8 cellular contexts compared by ENCODE assay signal in the genomic region with DNA sequence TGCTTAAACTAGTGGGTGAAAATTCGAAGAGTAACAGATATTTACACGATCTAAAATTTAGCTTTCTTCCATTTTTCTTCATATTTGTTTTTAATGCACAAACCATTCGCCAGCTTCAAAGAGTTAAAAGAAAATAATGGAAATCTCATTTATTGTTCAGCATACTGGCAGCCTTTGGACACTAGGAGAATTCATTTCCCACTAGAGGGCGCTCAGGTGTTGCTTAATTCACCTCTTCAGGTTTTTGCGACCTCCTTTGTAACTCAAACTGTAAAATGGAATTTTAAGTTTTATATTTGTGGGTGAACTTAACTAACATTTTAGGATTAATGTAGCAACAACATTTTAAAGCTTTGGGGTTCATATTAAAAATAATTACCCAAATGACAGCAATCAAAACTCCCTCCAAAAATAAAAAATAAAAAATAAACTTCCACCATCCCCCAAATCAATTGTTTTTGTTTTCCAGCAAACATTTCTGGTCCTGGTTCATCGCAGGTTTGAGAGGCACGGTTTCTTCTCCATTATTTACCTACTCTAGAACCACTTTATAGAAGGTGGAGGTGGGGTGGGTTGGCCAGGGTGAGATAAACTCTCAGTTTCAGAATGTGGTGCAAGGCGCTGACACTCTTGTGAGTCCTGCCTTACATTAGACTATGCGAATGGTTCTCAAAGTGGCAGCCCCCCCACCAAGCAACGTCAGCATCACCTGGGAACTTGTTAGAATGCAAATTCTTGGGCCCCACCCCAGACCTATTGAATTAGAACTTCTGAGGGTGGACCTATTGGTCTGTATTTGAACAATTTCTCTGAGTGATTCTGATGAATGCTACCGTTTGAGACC. TPM values are rescaled to one million over a fixed set of nuclear protein-coding genes. Genes with fewer than 3 reads are reported as not detected.
DNase-seq lines count a peak whose midpoint lies in the region; ATAC-seq and TF ChIP-seq lines count a peak whose summit lies in the region.

No MANE protein-coding gene starts in this region.

- H2AFZ ChIP-seq in IMR-90 (replicated peaks; ENCODE audit: low read length, poor library complexity): no peak overlapping the region
- no peak overlapping the region for H2AFZ ChIP-seq in OCI-LY7 (ENCODE audit: low read length)

- H2BK120ac ChIP-seq in IMR-90 (ENCODE audit: low read depth, low read length): no peak overlapping the region

- no peaks in the 10 kb centered on the region for H3K79me2 ChIP-seq in OCI-LY7 (ENCODE audit: insufficient read depth, low read depth, low read length)

- DNase-seq in CD14-positive monocyte (ENCODE audit: low spot score): no peak
- DNase-seq in IMR-90: peak; percentile 71
- DNase-seq in OCI-LY7 (ENCODE audit: low spot score): peak; percentile 76
- DNase-seq in ascending aorta (ENCODE audit: low spot score in 2 of 2): peak in 1 of 2 donors; percentile 71
- DNase-seq in hypothalamus (lab: John Stamatoyannopoulos, UW): peak in 28 of 51 donors; percentile 1 to 73 (median 19)
- DNase-seq in spleen: no peak
- no peak for DNase-seq in MG63

- H3K4me3 ChIP-seq in IMR-90 (ENCODE audit: insufficient read depth, low read depth, low read length): no peak overlapping the region
- H3K4me3 ChIP-seq in OCI-LY7 (ENCODE audit: low read depth, low read length, poor library complexity, severe bottlenecking): no peak overlapping the region
- no peak overlapping the region for H3K4me3 ChIP-seq in ascending aorta
- no peak overlapping the region for H3K4me3 ChIP-seq in spleen
- H3K4me3 ChIP-seq in MG63: no peak overlapping the region

- H3K4me1 ChIP-seq in IMR-90 (ENCODE audit: control insufficient read depth, insufficient read depth, low read length): peaks cover 4% of the 10 kb centered on the region; the same call in 1 of the 2 replicates
- no peaks in the 10 kb centered on the region for H3K4me1 ChIP-seq in OCI-LY7 (ENCODE audit: insufficient read depth, low read length, poor library complexity, severe bottlenecking)
- no peaks in the 10 kb centered on the region for H3K4me1 ChIP-seq in ascending aorta
- peaks cover 0 to 4% (median 0%) of the 10 kb centered on the region in 6 donors for H3K4me1 ChIP-seq in spleen

- H2AK5ac ChIP-seq in IMR-90 (ENCODE audit: low read depth, low read length): no peak overlapping the region

- H2BK5ac ChIP-seq in IMR-90 (ENCODE audit: low read depth, low read length, poor library complexity, severe bottlenecking): no peak overlapping the region

- peak overlapping the region; percentile 86; the same call in 2 of the 3 replicates for H2BK15ac ChIP-seq in IMR-90 (ENCODE audit: low read depth, low read length)

- no peak overlapping the region for H3K14ac ChIP-seq in IMR-90 (replicated peaks; ENCODE audit: low read depth, low read length)

- peak; percentile 85 for TF ChIP-seq CTCF in CD14-positive monocyte (IDR thresholded peaks at IDR 0.05)
- peak; percentile 95 for TF ChIP-seq CTCF in IMR-90 (conservative IDR thresholded peaks at IDR 0.05; ENCODE audit: low read depth, low read length)
- TF ChIP-seq CTCF in OCI-LY7 (conservative IDR thresholded peaks at IDR 0.05; ENCODE audit: low read length): peak; percentile 99
- peak; percentile 56 to 81 (median 80) for TF ChIP-seq CTCF in ascending aorta (IDR thresholded peaks at IDR 0.05)
- peak; percentile 37 to 83 (median 77) for TF ChIP-seq CTCF in spleen (IDR thresholded peaks at IDR 0.05 in 8 of 11, conservative IDR thresholded peaks at IDR 0.05 in 3 of 11)

- H4K20me1 ChIP-seq in IMR-90 (ENCODE audit: insufficient read depth, low read length) (no peaks in the 10 kb centered on the region), OCI-LY7 (ENCODE audit: insufficient read depth, low read length) (no peaks in the 10 kb centered on the region)

- no peaks in the 10 kb centered on the region for H3K9me2 ChIP-seq in OCI-LY7 (ENCODE audit: insufficient read depth, low read length)

- H3K23ac ChIP-seq in IMR-90 (ENCODE audit: low read depth, low read length): no peak overlapping the region

- POLR2A ChIA-PET in IMR-90 (lab: Charles Lee; ENCODE audit: unreplicated experiment): no interaction called here
- POLR2A ChIA-PET in OCI-LY7 (lab: Charles Lee): interaction anchor here (0.7 kb wide), 1 partner anchor 410 kb away, joined by 4 read pairs; no protein-coding TSS in a partner anchor

- peak overlapping the region in 1 of 2 experiments; percentile 16; a peak in 1 of 4 replicates for H4K8ac ChIP-seq in IMR-90 (ENCODE audit: low read depth in 2 of 2, low read length in 2 of 2)

- H4K5ac ChIP-seq in IMR-90 (ENCODE audit: low read depth, low read length): 0 out of 2 replicates have a peak overlapping the region, but pooled peaks have one; percentile 20

- TF ChIP-seq RAD21 in IMR-90 (IDR thresholded peaks at IDR 0.05; ENCODE audit: low read length): peak; percentile 91

- in situ Hi-C loops in IMR-90 (cut with MboI; ENCODE audit: low sequenced_read_pairs): loop anchor here (10.0 to 25.0 kb wide), 2 partner anchors 416 to 1794 kb away; no protein-coding TSS in a partner anchor

- H3K27me3 ChIP-seq in IMR-90 (ENCODE audit: control insufficient read depth, insufficient read depth, low read length) (no peaks in the 10 kb centered on the region), ascending aorta (no peaks in the 10 kb centered on the region), spleen (replicated peaks in 1 of 7) (no peaks in the 10 kb centered on the region), MG63 (no peaks in the 10 kb centered on the region)

- H3K4me1 Mint-ChIP-seq in CD14-positive monocyte: no peaks in the 10 kb centered on the region

- no peaks in the 10 kb centered on the region for H3K9me3 Mint-ChIP-seq in CD14-positive monocyte

- no peak overlapping the region for H3K4me3 Mint-ChIP-seq in CD14-positive monocyte

- 0 out of 2 replicates have a peak, but pooled peaks have one; percentile 34 for TF ChIP-seq POLR2A in IMR-90 (IDR thresholded peaks at IDR 0.05; ENCODE audit: low read depth, low read length)
- TF ChIP-seq POLR2A in spleen (IDR thresholded peaks at IDR 0.05): no peak

- H3K9ac ChIP-seq in IMR-90 (ENCODE audit: low read depth, low read length): no peak overlapping the region

- H2AK9ac ChIP-seq in IMR-90 (replicated peaks; ENCODE audit: low read depth, low read length, poor library complexity): no peak overlapping the region

- peak overlapping the region; percentile 64; the same call in 1 of the 2 replicates for H2BK20ac ChIP-seq in IMR-90 (ENCODE audit: low read depth, low read length)

- H3K4me2 ChIP-seq in IMR-90 (ENCODE audit: low read depth, low read length): no peak overlapping the region
- no peak overlapping the region for H3K4me2 ChIP-seq in OCI-LY7 (ENCODE audit: low read length)

- no peaks in the 10 kb centered on the region for H3K79me1 ChIP-seq in IMR-90 (ENCODE audit: low read depth in 1 of 2, low read length in 2 of 2)

- H3K36me3 ChIP-seq in IMR-90 (ENCODE audit: control insufficient read depth, insufficient read depth, low read length) (no peaks in the 10 kb centered on the region), OCI-LY7 (ENCODE audit: insufficient read depth, low read length) (no peaks in the 10 kb centered on the region), ascending aorta (no peaks in the 10 kb centered on the region), spleen (no peaks in the 10 kb centered on the region), MG63 (no peaks in the 10 kb centered on the region)

- no peak overlapping the region for H4K91ac ChIP-seq in IMR-90 (ENCODE audit: insufficient read depth, low read depth, low read length)

- H3K18ac ChIP-seq in IMR-90 (ENCODE audit: low read depth, low read length): no peak overlapping the region

- H3K4ac ChIP-seq in IMR-90 (ENCODE audit: low read depth, low read length): no peak overlapping the region

- peaks cover 0 to 11% (median 2%) of the 10 kb centered on the region in 3 donors for H3K27me3 Mint-ChIP-seq in CD14-positive monocyte (ENCODE audit: low read depth in 3 of 3)

- H3K9me3 ChIP-seq in IMR-90 (ENCODE audit: control insufficient read depth, insufficient read depth, low read length) (no peaks in the 10 kb centered on the region), OCI-LY7 (ENCODE audit: low read length) (no peaks in the 10 kb centered on the region), ascending aorta (no peaks in the 10 kb centered on the region), spleen (no peaks in the 10 kb centered on the region), MG63 (no peaks in the 10 kb centered on the region)

- 67% methylated on average over 1 of the region's 11 CpGs; no CpG with 5 or more reads in 1 of the 2 experiments for WGBS in IMR-90 (ENCODE audit: extremely low coverage in 2 of 2, insufficient read length in 1 of 2), 2 experiments
- WGBS in spleen, 5 donors: 23 to 33% (median 29%) methylated on average over 11 of the region's 11 CpGs

- intact Hi-C loops in CD14-positive monocyte (cut with micrococcal nuclease) (loop anchor here in 1 of 2 donors (10.0 kb wide), 1 partner anchor 1806 kb away; no protein-coding TSS in a partner anchor), IMR-90 (cut with micrococcal nuclease) (loop anchor here (1.0 to 10.0 kb wide), 5 partner anchors 52 to 414 kb away; no protein-coding TSS in a partner anchor), OCI-LY7 (cut with micrococcal nuclease; ENCODE audit: unreplicated experiment) (loop anchor here (1.0 to 5.0 kb wide), 4 partner anchors 233 to 414 kb away; no protein-coding TSS in a partner anchor), ascending aorta (cut with DNase I) (loop anchor here (1.0 to 2.0 kb wide), 4 partner anchors 52 to 414 kb away; no protein-coding TSS in a partner anchor), spleen (cut with DNase I; ENCODE audit: low total_unique reads) (loop anchor here (5.0 to 10.0 kb wide), 3 partner anchors 244 to 416 kb away; no protein-coding TSS in a partner anchor)

- no peaks in the 10 kb centered on the region for H3K36me3 Mint-ChIP-seq in CD14-positive monocyte

- dilution Hi-C loops in IMR-90 (cut with HindIII; ENCODE audit: low sequenced_read_pairs, unreplicated experiment): loop anchor here (25.0 kb wide), 1 partner anchor 294 kb away; no protein-coding TSS in a partner anchor

- H3K27ac ChIP-seq in IMR-90 (ENCODE audit: insufficient read depth, low read length) (no peak overlapping the region), OCI-LY7 (ENCODE audit: low read depth, low read length, poor library complexity, severe bottlenecking) (no peak overlapping the region), ascending aorta (no peak overlapping the region), spleen (no peak overlapping the region)

- H3K27ac Mint-ChIP-seq in CD14-positive monocyte: no peak overlapping the region

- no peaks in the 10 kb centered on the region for H3K9me1 ChIP-seq in IMR-90 (ENCODE audit: insufficient read depth, low read length)

- H3K56ac ChIP-seq in IMR-90 (ENCODE audit: extremely low read depth, insufficient read depth, low read length): no peak overlapping the region

- CTCF ChIA-PET in IMR-90 (lab: Yijun Ruan, JAX): interaction anchor here (0.6 to 3.2 kb wide), 12 partner anchors 9 to 411 kb away, joined by 3 to 11 read pairs (median 4); no protein-coding TSS in a partner anchor
- CTCF ChIA-PET in OCI-LY7 (lab: Charles Lee; ENCODE audit: unreplicated experiment): interaction anchor here (0.6 kb wide), 1 partner anchor 358 kb away, joined by 3 read pairs; no protein-coding TSS in a partner anchor

- ATAC-seq in GM18867 (IDR thresholded peaks at IDR 0.05; ENCODE audit: unreplicated experiment): peak; percentile 93
- ATAC-seq in IMR-90 (ENCODE audit: low read depth): peak; percentile 81

- no TSS peak for BruUV-seq in IMR-90 (replicated peaks; lab: Mats Ljungman, UMichigan)
- BruUV-seq in OCI-LY7 (replicated peaks; lab: Mats Ljungman, UMichigan): no TSS peak

RNA-seq across cellular contexts. Expression of gene PNPT1, which starts 24.7 kb away (rescaled TPM):
- polyA plus RNA-seq in CD14-positive monocyte (10 to 100 TPM in 1 of 2 donors, 1 to 10 TPM in 1; 9.5 to 10.5 TPM), IMR-90 (2012; rRNA removed) (9.1 and 11.2 TPM in 2 replicates), spleen (10 to 100 TPM in 1 of 3 donors, 1 to 10 TPM in 2; 6.4 to 10.2 (median 7.7) TPM)
- total RNA-seq in IMR-90 (2012; rRNA removed) (14.3 and 22.2 TPM in 2 replicates), OCI-LY7 (2022) (39.0 and 45.0 TPM in 2 replicates), ascending aorta (4.2 TPM), spleen (10 to 100 TPM; 11.2 to 26.3 (median 20.1) TPM)
- polyA plus RNA-seq in IMR-90 (2012; cell fraction: cytosol; rRNA removed): 1.4 and 1.6 TPM in 2 replicates
- 2.1 and 7.1 TPM in 2 replicates for polyA plus RNA-seq in IMR-90 (2012; cell fraction: nucleus; rRNA removed; ENCODE audit: low replicate concordance)
- 29.9 and 35.1 TPM in 2 replicates for total RNA-seq in OCI-LY7 (2014; rRNA removed; shearing (Covaris generic))
- 32.7 and 44.2 TPM in 2 replicates for total RNA-seq in MG63 (2014; rRNA removed; shearing (Covaris generic); ENCODE audit: low replicate concordance)

Comparison
In these comparisons a context has a peak if more than half of its experiments do, and no peak if none do; other contexts are left out.
1. DNase-seq: peak in IMR-90 (single experiment), OCI-LY7 (single experiment) and hypothalamus (28 of 51); none in CD14-positive monocyte (single experiment), spleen (single experiment) and MG63 (single experiment).
2. Peak in every context shown above with its lines, with median percentiles within 50 percentile points of each other: CTCF ChIP-seq.